In genomic region chr9:136534396-136534795, GRCh38 we compare ENCODE assay signal across 11 cellular contexts. TPM values are rescaled to one million over a fixed set of nuclear protein-coding genes. Genes with fewer than 3 reads are reported as not detected.
A peak's percentile ranks its signal among the peaks of the same experiment; 100 is the strongest.
DNase-seq lines count a peak whose midpoint lies in the region; ATAC-seq and TF ChIP-seq lines count a peak whose summit lies in the region.
"Had no signal": no experiment of that assay in that cellular context is flagged by ENCODE, and none has a peak within 500 bp of the region (broad histone marks: within the 10 kb centered on the region; RNA-seq: fewer than 3 reads in every experiment).

No MANE protein-coding gene starts in this region.

- TF ChIP-seq CTCF in liver (IDR thresholded peaks at IDR 0.05; ENCODE audit: low read depth, low read length, missing input control): no peak
- no peak for TF ChIP-seq CTCF in suprapubic skin (IDR thresholded peaks at IDR 0.05)

- no peaks in the 10 kb centered on the region for H3K27me3 Mint-ChIP-seq in activated T-cell treated with anti-CD3 and anti-CD28 coated beads, Interleukin-2, amount 50 U/mL, for 72 hours (ENCODE audit: low read depth)
- H3K27me3 Mint-ChIP-seq in activated T-helper 2 cell treated with anti-CD3 and anti-CD28 coated beads, Interferon-gamma antibody, Interleukin-2, Interleukin-4, amounts not matched to agents 10 μg/mL and 5 μg/mL and 100 μg/mL, durations not matched to agents 14 hours and 24 hours and 36 hours (ENCODE audit: low read depth): no peaks in the 10 kb centered on the region

- no peak for TF ChIP-seq POLR2A in suprapubic skin (IDR thresholded peaks at IDR 0.05)

- no peak for DNase-seq in activated T-cell treated with anti-CD3 and anti-CD28 coated beads, Interleukin-2, amount 50 U/mL, for 72 hours
- DNase-seq in activated T-cell treated with anti-CD3 and anti-CD28 coated beads for 4 hours (no peak), suprapubic skin (ENCODE audit: low spot score in 2 of 2) (no peak)
- DNase-seq in activated T-helper 2 cell treated with anti-CD3 and anti-CD28 coated beads, Interferon-gamma antibody, Interleukin-2, Interleukin-4, amounts not matched to agents 10 μg/mL and 5 μg/mL and 100 μg/mL, durations not matched to agents 14 hours and 24 hours and 36 hours (ENCODE audit: low spot score): no peak
- DNase-seq: cortex of kidney, foreskin fibroblast, NCI-H2081 had no signal

- no peaks in the 10 kb centered on the region for H3K36me3 ChIP-seq in liver (ENCODE audit: control insufficient read depth in 4 of 4, insufficient read depth in 3 of 4, low read depth in 1 of 4, low read length in 3 of 4)
- peaks cover 6% of the 10 kb centered on the region for H3K36me3 ChIP-seq in suprapubic skin

- ATAC-seq in activated T-cell treated with anti-CD3 and anti-CD28 coated beads, Interleukin-2, amount 50 U/mL, for 72 hours (replicated peaks in 1 of 2): no peak
- ATAC-seq in GM21786 (IDR thresholded peaks at IDR 0.05; ENCODE audit: unreplicated experiment) (no peak), HG03469 (IDR thresholded peaks at IDR 0.05; ENCODE audit: unreplicated experiment) (no peak), GM19351 (IDR thresholded peaks at IDR 0.05; ENCODE audit: unreplicated experiment) (no peak)

- H3K9me3 Mint-ChIP-seq in activated T-cell treated with anti-CD3 and anti-CD28 coated beads, Interleukin-2, amount 50 U/mL, for 72 hours: no peaks in the 10 kb centered on the region
- no peaks in the 10 kb centered on the region for H3K9me3 Mint-ChIP-seq in activated T-helper 2 cell treated with anti-CD3 and anti-CD28 coated beads, Interferon-gamma antibody, Interleukin-2, Interleukin-4, amounts not matched to agents 10 μg/mL and 5 μg/mL and 100 μg/mL, durations not matched to agents 14 hours and 24 hours and 36 hours

- TF ChIP-seq RAD21 in liver (IDR thresholded peaks at IDR 0.05): no peak

- TF ChIP-seq EP300 in suprapubic skin (IDR thresholded peaks at IDR 0.05): no peak

- H3K9ac ChIP-seq in liver (ENCODE audit: low read depth in 1 of 2, low read length in 2 of 2): no peak overlapping the region

- H3K4me3 ChIP-seq in liver (ENCODE audit: low read depth in 1 of 3, low read length in 3 of 3) (no peak overlapping the region), suprapubic skin (no peak overlapping the region)

- H3K4me3 Mint-ChIP-seq in activated T-cell treated with anti-CD3 and anti-CD28 coated beads, Interleukin-2, amount 50 U/mL, for 72 hours: peak overlapping the region; percentile 82 to 86
- peak overlapping the region; percentile 70 for H3K4me3 Mint-ChIP-seq in activated T-helper 2 cell treated with anti-CD3 and anti-CD28 coated beads, Interferon-gamma antibody, Interleukin-2, Interleukin-4, amounts not matched to agents 10 μg/mL and 5 μg/mL and 100 μg/mL, durations not matched to agents 14 hours and 24 hours and 36 hours (ENCODE audit: low read depth)

- intact Hi-C loops in activated T-helper 2 cell treated with anti-CD3 and anti-CD28 coated beads, Interferon-gamma antibody, Interleukin-2, Interleukin-4, amounts not matched to agents 10 μg/mL and 5 μg/mL and 100 μg/mL, durations not matched to agents 14 hours and 24 hours and 36 hours (cut with micrococcal nuclease): loop anchor here (10.0 kb wide), 2 partner anchors 130 to 500 kb away; partner anchors contain the start of genes FUT7 and SNAPC4

- H3K4me1 Mint-ChIP-seq in activated T-cell treated with anti-CD3 and anti-CD28 coated beads, Interleukin-2, amount 50 U/mL, for 72 hours (ENCODE audit: low read depth): peaks cover 69% of the 10 kb centered on the region
- peaks cover 35% of the 10 kb centered on the region for H3K4me1 Mint-ChIP-seq in activated T-helper 2 cell treated with anti-CD3 and anti-CD28 coated beads, Interferon-gamma antibody, Interleukin-2, Interleukin-4, amounts not matched to agents 10 μg/mL and 5 μg/mL and 100 μg/mL, durations not matched to agents 14 hours and 24 hours and 36 hours (ENCODE audit: low read depth)

- peak overlapping the region; percentile 14 to 54 for H3K27ac ChIP-seq in liver (ENCODE audit: low read depth in 1 of 2, low read length in 2 of 2)
- H3K27ac ChIP-seq in suprapubic skin: peak overlapping the region; percentile 60

- H3K36me3 Mint-ChIP-seq in activated T-cell treated with anti-CD3 and anti-CD28 coated beads, Interleukin-2, amount 50 U/mL, for 72 hours (ENCODE audit: insufficient read depth in 2 of 2): peaks cover 0 to 8% of the 10 kb centered on the region in 2 donors
- H3K36me3 Mint-ChIP-seq in activated T-helper 2 cell treated with anti-CD3 and anti-CD28 coated beads, Interferon-gamma antibody, Interleukin-2, Interleukin-4, amounts not matched to agents 10 μg/mL and 5 μg/mL and 100 μg/mL, durations not matched to agents 14 hours and 24 hours and 36 hours (ENCODE audit: low read depth): peaks cover 31% of the 10 kb centered on the region

- H3K9me3 ChIP-seq in liver (ENCODE audit: control insufficient read depth in 4 of 4, low read length in 3 of 4) (no peaks in the 10 kb centered on the region), suprapubic skin (no peaks in the 10 kb centered on the region)

- H3K27ac Mint-ChIP-seq in activated T-cell treated with anti-CD3 and anti-CD28 coated beads, Interleukin-2, amount 50 U/mL, for 72 hours: peak overlapping the region; percentile 88
- peak overlapping the region; percentile 90 for H3K27ac Mint-ChIP-seq in activated T-helper 2 cell treated with anti-CD3 and anti-CD28 coated beads, Interferon-gamma antibody, Interleukin-2, Interleukin-4, amounts not matched to agents 10 μg/mL and 5 μg/mL and 100 μg/mL, durations not matched to agents 14 hours and 24 hours and 36 hours

- H3K27me3 ChIP-seq in liver (ENCODE audit: control insufficient read depth in 4 of 4, insufficient read depth in 4 of 4, low read length in 3 of 4) (no peaks in the 10 kb centered on the region), suprapubic skin (no peaks in the 10 kb centered on the region)

- H3K4me1 ChIP-seq in liver (ENCODE audit: control insufficient read depth in 4 of 4, insufficient read depth in 4 of 4, low read length in 3 of 4) (peaks cover 13 to 38% (median 26%) of the 10 kb centered on the region in 4 donors), suprapubic skin (peaks cover 91% of the 10 kb centered on the region)

- 77% methylated on average over 16 of the region's 16 CpGs for WGBS in liver
- 67% methylated on average over 8 of the region's 16 CpGs for WGBS in suprapubic skin

TF ChIP-seq in liver, 16 proteins besides CTCF, POLR2A, EP300 and RAD21 (continues in another document):
- TF ChIP-seq RXRA (IDR thresholded peaks at IDR 0.05): no peak
- no peak for TF ChIP-seq MAX (IDR thresholded peaks at IDR 0.05)
- TF ChIP-seq SP1 (IDR thresholded peaks at IDR 0.05): no peak
- no peak for TF ChIP-seq GABPA (IDR thresholded peaks at IDR 0.05 in 1 of 2, conservative IDR thresholded peaks at IDR 0.05 in 1 of 2)
- TF ChIP-seq ATF3 (IDR thresholded peaks at IDR 0.05): no peak
- no peak for TF ChIP-seq ZBTB33 (IDR thresholded peaks at IDR 0.05)
- TF ChIP-seq JUND (IDR thresholded peaks at IDR 0.05): no peak
- TF ChIP-seq FOXA1 (IDR thresholded peaks at IDR 0.05): no peak
- no peak for TF ChIP-seq HNF4A (conservative IDR thresholded peaks at IDR 0.05)
- no peak for TF ChIP-seq YY1 (IDR thresholded peaks at IDR 0.05)

RNA-seq across cellular contexts. Expression of gene NOTCH1, which starts 11.5 kb away (rescaled TPM):
- total RNA-seq in activated T-cell treated with anti-CD3 and anti-CD28 coated beads, Interleukin-2, amount 50 U/mL, for 72 hours: 10 to 100 TPM; 71.6 to 84.2 TPM
- 81.3 and 83.8 TPM in 2 replicates for total RNA-seq in activated T-helper 2 cell treated with anti-CD3 and anti-CD28 coated beads, Interferon-gamma antibody, Interleukin-2, Interleukin-4, amounts not matched to agents 10 μg/mL and 5 μg/mL and 100 μg/mL, durations not matched to agents 14 hours and 24 hours and 36 hours
- total RNA-seq in liver (10 to 100 TPM in 1 of 2 donors, 1 to 10 TPM in 1; 9.4 to 22.3 TPM), suprapubic skin (100 to 1,000 TPM in 3 of 4 donors, 10 to 100 TPM in 1; 71.0 to 160 (median 114) TPM)
- 1 to 10 TPM; 2.4 to 7.5 TPM for polyA plus RNA-seq in liver

RNA-seq across cellular contexts. Expression of gene SEC16A, which starts 51.6 kb away (rescaled TPM):
- total RNA-seq in activated T-cell treated with anti-CD3 and anti-CD28 coated beads, Interleukin-2, amount 50 U/mL, for 72 hours: 10 to 100 TPM; 69.5 to 74.5 TPM
- total RNA-seq in activated T-helper 2 cell treated with anti-CD3 and anti-CD28 coated beads, Interferon-gamma antibody, Interleukin-2, Interleukin-4, amounts not matched to agents 10 μg/mL and 5 μg/mL and 100 μg/mL, durations not matched to agents 14 hours and 24 hours and 36 hours: 74.5 and 77.5 TPM in 2 replicates
- total RNA-seq in liver (10 to 100 TPM; 21.7 to 96.1 TPM), suprapubic skin (10 to 100 TPM; 58.0 to 89.3 (median 75.0) TPM)
- polyA plus RNA-seq in liver: 10 to 100 TPM; 43.3 to 88.7 TPM
